Comparison of ENCODE assay signal across 1 cellular context in genomic region chr11:17550455-17551346, GRCh38.
TF ChIP-seq lines count a peak whose summit lies in the region.

No MANE protein-coding gene starts in this region.

TF ChIP-seq in IMR-90, 13 proteins besides CTCF, POLR2A, EP300 and RAD21:
- TF ChIP-seq NFE2L2 (IDR thresholded peaks at IDR 0.05; ENCODE audit: low read depth, low read length) (no peak), MAFK (IDR thresholded peaks at IDR 0.05; ENCODE audit: low read depth, low read length) (no peak), MAZ (IDR thresholded peaks at IDR 0.05; ENCODE audit: borderline replicate concordance, low read depth, low read length) (no peak), MXI1 (IDR thresholded peaks at IDR 0.05; ENCODE audit: borderline replicate concordance, low read depth, low read length) (no peak), RCOR1 (IDR thresholded peaks at IDR 0.05; ENCODE audit: insufficient replicate concordance, low read length) (no peak), USF2 (IDR thresholded peaks at IDR 0.05; ENCODE audit: low read depth, low read length) (no peak), RFX5 (IDR thresholded peaks at IDR 0.05; ENCODE audit: low read depth, low read length) (no peak), ELK1 (IDR thresholded peaks at IDR 0.05; ENCODE audit: borderline replicate concordance, low read depth, low read length) (no peak), SMC3 (IDR thresholded peaks at IDR 0.05; ENCODE audit: low read depth, low read length) (no peak), CHD1 (IDR thresholded peaks at IDR 0.05; ENCODE audit: low read depth, low read length) (no peak), FOS (IDR thresholded peaks at IDR 0.05; ENCODE audit: low read depth, low read length) (no peak), BHLHE40 (IDR thresholded peaks at IDR 0.05; ENCODE audit: low read depth, low read length) (no peak), CEBPB (IDR thresholded peaks at IDR 0.05; ENCODE audit: low read depth, low read length) (no peak)
